In genomic region chr14:59199614-59200013, GRCh38 we compare ENCODE assay signal across 1 cellular context.
TF ChIP-seq lines count a peak whose summit lies in the region.

No MANE protein-coding gene starts in this region.

TF ChIP-seq in K562, 482 proteins besides CTCF, POLR2A, EP300 and RAD21 (continued from another document):
- no peak for TF ChIP-seq KLF10 (CRISPR knock-in tag; IDR thresholded peaks at IDR 0.05)
- no peak for TF ChIP-seq MBD2 (IDR thresholded peaks at IDR 0.05; ENCODE audit: borderline replicate concordance, low read depth)
- TF ChIP-seq SOX6 (IDR thresholded peaks at IDR 0.05): no peak
- TF ChIP-seq CXXC5 (CRISPR knock-in tag; IDR thresholded peaks at IDR 0.05): no peak
- no peak for TF ChIP-seq STAT5A (IDR thresholded peaks at IDR 0.05; ENCODE audit: borderline replicate concordance, low read length)
- TF ChIP-seq ZNF217 (CRISPR knock-in tag; IDR thresholded peaks at IDR 0.05): no peak
- no peak for TF ChIP-seq TBL1XR1 (IDR thresholded peaks at IDR 0.05; ENCODE audit: low read length in 2 of 2)
- TF ChIP-seq ZBTB49 (CRISPR knock-in tag; IDR thresholded peaks at IDR 0.05; ENCODE audit: borderline replicate concordance): no peak
- no peak for TF ChIP-seq ZNF589 (CRISPR knock-in tag; IDR thresholded peaks at IDR 0.05; ENCODE audit: low read depth)
- no peak for TF ChIP-seq NEUROD1 (IDR thresholded peaks at IDR 0.05; ENCODE audit: borderline replicate concordance, low read depth, low read length, partially characterized antibody)
- no peak for TF ChIP-seq HIVEP1 (CRISPR knock-in tag; IDR thresholded peaks at IDR 0.05)
- no peak for TF ChIP-seq CBX8 (IDR thresholded peaks at IDR 0.05; ENCODE audit: borderline replicate concordance, extremely low read depth, low read depth, low read length, poor library complexity, severe bottlenecking)
- TF ChIP-seq ZNF518B (CRISPR knock-in tag; IDR thresholded peaks at IDR 0.05): no peak
